Comparison of ENCODE assay signal across 26 cellular contexts in genomic region chr6:9851006-9851405, GRCh38.
"Had no signal": no experiment of that assay in that cellular context is flagged by ENCODE, and none has a peak within 500 bp of the region (broad histone marks: within the 10 kb centered on the region; RNA-seq: fewer than 3 reads in every experiment).

No MANE protein-coding gene starts in this region.

- H2AFZ ChIP-seq: parathyroid adenoma had no signal

- H3K4me1 ChIP-seq: left ventricle myocardium inferior, parathyroid adenoma, right atrium auricular region, right lobe of liver, stomach, testis, thyroid gland, transverse colon, upper lobe of left lung had no signal

- H3K27ac ChIP-seq: left ventricle myocardium inferior, neutrophil, parathyroid adenoma, right atrium auricular region, right lobe of liver, stomach, testis, thyroid gland, transverse colon, upper lobe of left lung had no signal

- H3K27ac Mint-ChIP-seq: immature natural killer cell; memory B cell; naive thymus-derived CD8-positive, alpha-beta T cell; nephron; progenitor cell of endocrine pancreas; stimulated activated naive B cell treated with anti-CD40 and anti-IgM and Interleukin-4, amounts not matched to agents 10 μg/mL and 1 μg/mL and 100 μg/mL, for 72 hours had no signal

- H3K4me2 ChIP-seq: smooth muscle cell had no signal

- H3K4me1 Mint-ChIP-seq: immature natural killer cell; memory B cell; naive thymus-derived CD8-positive, alpha-beta T cell; nephron; neural crest cell; stimulated activated naive B cell treated with anti-CD40 and anti-IgM and Interleukin-4, amounts not matched to agents 10 μg/mL and 1 μg/mL and 100 μg/mL, for 72 hours had no signal

- H3K9ac ChIP-seq: parathyroid adenoma had no signal

- FAIRE-seq: islet of Langerhans, urothelium cell line had no signal

- H3K9me3 ChIP-seq: neutrophil, testis, thyroid gland had no signal

- H3K27me3 ChIP-seq: neutrophil, right atrium auricular region, right lobe of liver, stomach, testis, thyroid gland, transverse colon, upper lobe of left lung had no signal

- H3K79me2 ChIP-seq: parathyroid adenoma had no signal

- H3K36me3 ChIP-seq: left ventricle myocardium inferior, neutrophil, right atrium auricular region, right lobe of liver, stomach, thyroid gland, transverse colon, upper lobe of left lung had no signal

- DNase-seq: hypothalamus; immature natural killer cell; left ventricle myocardium inferior; naive thymus-derived CD8-positive, alpha-beta T cell; occipital lobe; stimulated activated CD4-positive, alpha-beta T cell treated with anti-CD3 and anti-CD28 coated beads, Interleukin-1b, Interleukin-23, amount 100 ng/mL, for 48 hours; stimulated activated CD4-positive, alpha-beta T cell treated with anti-CD3 and anti-CD28 coated beads, Interleukin-2, amount 100 ng/mL, for 48 hours; stimulated activated naive B cell treated with anti-CD40 and anti-IgM and Interleukin-4, amounts not matched to agents 10 μg/mL and 1 μg/mL and 100 μg/mL, for 72 hours; stimulated activated naive CD8-positive, alpha-beta T cell treated with anti-CD3 and anti-CD28 coated beads, Interleukin-15, Interleukin-2, amounts not matched to agents 100 U/mL and 50 U/mL, for 24 hours; stomach; testis; thyroid gland; transverse colon; upper lobe of left lung had no signal

- H3K4me3 Mint-ChIP-seq: immature natural killer cell; memory B cell; naive thymus-derived CD8-positive, alpha-beta T cell; nephron; neural crest cell; stimulated activated naive B cell treated with anti-CD40 and anti-IgM and Interleukin-4, amounts not matched to agents 10 μg/mL and 1 μg/mL and 100 μg/mL, for 72 hours had no signal

- H3K27me3 Mint-ChIP-seq: memory B cell; naive thymus-derived CD8-positive, alpha-beta T cell; progenitor cell of endocrine pancreas; stimulated activated naive B cell treated with anti-CD40 and anti-IgM and Interleukin-4, amounts not matched to agents 10 μg/mL and 1 μg/mL and 100 μg/mL, for 72 hours had no signal

- H3K4me3 ChIP-seq: left ventricle myocardium inferior, lung, right atrium auricular region, right lobe of liver, smooth muscle cell, stomach, testis, thyroid gland, transverse colon, upper lobe of left lung had no signal

- H3K36me3 Mint-ChIP-seq: memory B cell had no signal
